33 cellular contexts compared by ENCODE assay signal in genomic region chr6:149978610-149979009, GRCh38. TPM values are rescaled to one million over a fixed set of nuclear protein-coding genes. Genes with fewer than 3 reads are reported as not detected.
"Had no signal": no experiment of that assay in that cellular context is flagged by ENCODE, and none has a peak within 500 bp of the region (broad histone marks: within the 10 kb centered on the region; RNA-seq: fewer than 3 reads in every experiment).

No MANE protein-coding gene starts in this region.

- DNase-seq: activated B cell treated with CpG ODN at 0.5 μM for 24 hours; activated CD4-positive, alpha-beta memory T cell treated with anti-CD3 and anti-CD28 coated beads, Interleukin-2, amount 10 ng/mL, durations not matched to agents 7 days and 5 days; activated CD4-positive, alpha-beta T cell treated with anti-CD3 and anti-CD28 coated beads for 4 hours; activated CD4-positive, alpha-beta T cell treated with anti-CD3 and anti-CD28 coated beads, Interleukin-2, amount 10 ng/mL, durations not matched to agents 7 days and 5 days; activated CD4-positive, alpha-beta T cell treated with anti-CD3 and anti-CD28 coated beads, Interleukin-2, amount 50 U/mL, for 48 hours; activated CD4-positive, CD25-positive, alpha-beta regulatory T cell treated with anti-CD3 and anti-CD28 coated beads, Interleukin-2, amount 50 U/mL, for 72 hours; activated CD8-positive, alpha-beta memory T cell treated with anti-CD3 and anti-CD28 coated beads for 24 hours; activated CD8-positive, alpha-beta memory T cell treated with anti-CD3 and anti-CD28 coated beads, Interleukin-2, amount 10 ng/mL, durations not matched to agents 7 days and 5 days; activated CD8-positive, alpha-beta memory T cell treated with anti-CD3 and anti-CD28 coated beads, Interleukin-2, amount 50 U/mL, for 48 hours; activated CD8-positive, alpha-beta T cell treated with anti-CD3 and anti-CD28 coated beads, Interleukin-2, amount 10 ng/mL, durations not matched to agents 7 days and 5 days; activated effector memory CD4-positive, alpha-beta T cell treated with Interleukin-2 at 50 U/mL for 16 hours; activated gamma-delta T cell; activated naive CD4-positive, alpha-beta T cell treated with anti-CD3 and anti-CD28 coated beads for 36 hours; activated naive CD4-positive, alpha-beta T cell treated with anti-CD3 and anti-CD28 coated beads, Interleukin-2, amount 50 U/mL, for 16 hours; activated naive CD8-positive, alpha-beta T cell treated with anti-CD3 and anti-CD28 coated beads for 36 hours; activated T-cell treated with anti-CD3 and anti-CD28 coated beads, Interleukin-2, amount 50 U/mL, for 24 hours; activated T-cell treated with anti-CD3 and anti-CD28 coated beads, Interleukin-2, amount 50 U/mL, for 48 hours; amniotic stem cell; aorta; body of pancreas; brain microvascular endothelial cell; caudate nucleus; cerebellar nuclear complex; SW 1271; T-helper 1 cell; T-helper 2 cell; T-helper 9 cell had no signal

- ATAC-seq: activated CD8-positive, alpha-beta memory T cell treated with anti-CD3 and anti-CD28 coated beads, Interleukin-2, amount 10 ng/mL, durations not matched to agents 7 days and 5 days; activated CD8-positive, alpha-beta T cell treated with anti-CD3 and anti-CD28 coated beads, Interleukin-2, amount 10 ng/mL, durations not matched to agents 7 days and 5 days; activated naive CD4-positive, alpha-beta T cell treated with anti-CD3 and anti-CD28 coated beads, Interleukin-2, amount 50 U/mL, for 72 hours; body of pancreas had no signal

- H3K36me3 ChIP-seq: adrenal gland, brain microvascular endothelial cell, breast epithelium had no signal

- H3K9me3 ChIP-seq: adrenal gland, body of pancreas, breast epithelium had no signal

- H3K27ac ChIP-seq: adrenal gland, body of pancreas, brain microvascular endothelial cell, breast epithelium, VCaP had no signal

- H3K4me1 ChIP-seq: adrenal gland, body of pancreas, breast epithelium had no signal

- H3K27me3 ChIP-seq: body of pancreas had no signal

- H3K4me3 ChIP-seq: adrenal gland, body of pancreas, breast epithelium had no signal

RNA-seq across cellular contexts. Expression of gene ULBP1, which starts 14.9 kb away (rescaled TPM):
- total RNA-seq: body of pancreas had no signal

RNA-seq across cellular contexts. Expression of gene RAET1L, which starts 46.7 kb away (rescaled TPM):
- total RNA-seq: activated B cell treated with CpG ODN at 0.5 μM for 24 hours; activated CD4-positive, alpha-beta memory T cell treated with anti-CD3 and anti-CD28 coated beads, Interleukin-2, amount 10 ng/mL, durations not matched to agents 7 days and 5 days; activated CD4-positive, alpha-beta T cell treated with anti-CD3 and anti-CD28 coated beads, Interleukin-2, amount 10 ng/mL, durations not matched to agents 7 days and 5 days; activated CD8-positive, alpha-beta memory T cell treated with anti-CD3 and anti-CD28 coated beads, Interleukin-2, amount 10 ng/mL, durations not matched to agents 7 days and 5 days; activated CD8-positive, alpha-beta T cell treated with anti-CD3 and anti-CD28 coated beads, Interleukin-2, amount 10 ng/mL, durations not matched to agents 7 days and 5 days; activated naive CD4-positive, alpha-beta T cell treated with anti-CD3 and anti-CD28 coated beads for 36 hours; activated naive CD4-positive, alpha-beta T cell treated with anti-CD3 and anti-CD28 coated beads, Interleukin-2, amount 50 U/mL, for 72 hours; activated naive CD8-positive, alpha-beta T cell treated with anti-CD3 and anti-CD28 coated beads for 36 hours; activated T-helper 2 cell treated with anti-CD3 and anti-CD28 coated beads, Interferon-gamma antibody, Interleukin-2, Interleukin-4, amounts not matched to agents 10 μg/mL and 5 μg/mL and 100 μg/mL, durations not matched to agents 14 hours and 24 hours and 36 hours; adrenal gland; aorta; astrocyte; body of pancreas; breast epithelium had no signal
- polyA plus RNA-seq: adrenal gland, aorta had no signal

RNA-seq across cellular contexts. Expression of gene RAET1G, which starts 55.7 kb away (rescaled TPM):
- total RNA-seq: activated B cell treated with CpG ODN at 0.5 μM for 24 hours; activated CD4-positive, alpha-beta memory T cell treated with anti-CD3 and anti-CD28 coated beads, Interleukin-2, amount 10 ng/mL, durations not matched to agents 7 days and 5 days; activated CD4-positive, alpha-beta T cell treated with anti-CD3 and anti-CD28 coated beads, Interleukin-2, amount 10 ng/mL, durations not matched to agents 7 days and 5 days; activated CD8-positive, alpha-beta memory T cell treated with anti-CD3 and anti-CD28 coated beads, Interleukin-2, amount 10 ng/mL, durations not matched to agents 7 days and 5 days; activated CD8-positive, alpha-beta T cell treated with anti-CD3 and anti-CD28 coated beads, Interleukin-2, amount 10 ng/mL, durations not matched to agents 7 days and 5 days; activated naive CD4-positive, alpha-beta T cell treated with anti-CD3 and anti-CD28 coated beads for 36 hours; activated naive CD4-positive, alpha-beta T cell treated with anti-CD3 and anti-CD28 coated beads, Interleukin-2, amount 50 U/mL, for 72 hours; activated naive CD8-positive, alpha-beta T cell treated with anti-CD3 and anti-CD28 coated beads for 36 hours; activated T-helper 2 cell treated with anti-CD3 and anti-CD28 coated beads, Interferon-gamma antibody, Interleukin-2, Interleukin-4, amounts not matched to agents 10 μg/mL and 5 μg/mL and 100 μg/mL, durations not matched to agents 14 hours and 24 hours and 36 hours; astrocyte; body of pancreas had no signal
